In genomic region chr15:57319919-57320542, GRCh38 we compare ENCODE assay signal across 1 cellular context.
TF ChIP-seq lines count a peak whose summit lies in the region.

No MANE protein-coding gene starts in this region.

TF ChIP-seq in IMR-90, 13 proteins besides CTCF, POLR2A, EP300 and RAD21:
- TF ChIP-seq RFX5 (IDR thresholded peaks at IDR 0.05; ENCODE audit: low read depth, low read length) (no peak), ELK1 (IDR thresholded peaks at IDR 0.05; ENCODE audit: borderline replicate concordance, low read depth, low read length) (no peak), SMC3 (IDR thresholded peaks at IDR 0.05; ENCODE audit: low read depth, low read length) (no peak), NFE2L2 (IDR thresholded peaks at IDR 0.05; ENCODE audit: low read depth, low read length) (no peak), MAZ (IDR thresholded peaks at IDR 0.05; ENCODE audit: borderline replicate concordance, low read depth, low read length) (no peak), USF2 (IDR thresholded peaks at IDR 0.05; ENCODE audit: low read depth, low read length) (no peak), RCOR1 (IDR thresholded peaks at IDR 0.05; ENCODE audit: insufficient replicate concordance, low read length) (no peak), BHLHE40 (IDR thresholded peaks at IDR 0.05; ENCODE audit: low read depth, low read length) (no peak), MXI1 (IDR thresholded peaks at IDR 0.05; ENCODE audit: borderline replicate concordance, low read depth, low read length) (no peak), FOS (IDR thresholded peaks at IDR 0.05; ENCODE audit: low read depth, low read length) (no peak), CEBPB (IDR thresholded peaks at IDR 0.05; ENCODE audit: low read depth, low read length) (no peak), MAFK (IDR thresholded peaks at IDR 0.05; ENCODE audit: low read depth, low read length) (no peak), CHD1 (IDR thresholded peaks at IDR 0.05; ENCODE audit: low read depth, low read length) (no peak)
